Comparison of ENCODE assay signal across 1 cellular context in genomic region chr16:3880623-3881498, GRCh38.
TF ChIP-seq lines count a peak whose summit lies in the region.

Gene CREBBP (minus strand): TSS chr16:3880713. CDS start chr16:3879916, 797 bp downstream.

TF ChIP-seq in K562, 482 proteins besides CTCF, POLR2A, EP300 and RAD21 (continued from another document and continues in another):
- TF ChIP-seq ZNF398 (CRISPR knock-in tag; IDR thresholded peaks at IDR 0.05) (no peak), PHF21A (IDR thresholded peaks at IDR 0.05; ENCODE audit: borderline replicate concordance, low read depth) (no peak), ETV5 (CRISPR knock-in tag; IDR thresholded peaks at IDR 0.05; ENCODE audit: low read depth) (no peak), AFF1 (IDR thresholded peaks at IDR 0.05; ENCODE audit: low read depth in 1 of 2, partially characterized antibody in 2 of 2) (no peak), MYC (IDR thresholded peaks at IDR 0.05; ENCODE audit: low read depth, low read length) (peak; percentile 30; the same call in 1 of the 2 replicates), MYC (CRISPR knock-in tag; IDR thresholded peaks at IDR 0.05; ENCODE audit: borderline replicate concordance, low read depth) (no peak), ZNF445 (CRISPR knock-in tag; IDR thresholded peaks at IDR 0.05; ENCODE audit: low read depth) (no peak), ZNF133 (CRISPR knock-in tag; IDR thresholded peaks at IDR 0.05) (no peak), ZNF780A (CRISPR knock-in tag; IDR thresholded peaks at IDR 0.05) (no peak), ZBTB9 (CRISPR knock-in tag; IDR thresholded peaks at IDR 0.05) (no peak), GABPB1 (CRISPR knock-in tag; IDR thresholded peaks at IDR 0.05) (no peak), ZNF592 (IDR thresholded peaks at IDR 0.05) (peak; percentile 48; the same call in 1 of the 2 replicates), ZNF280B (CRISPR knock-in tag; IDR thresholded peaks at IDR 0.05) (no peak), BRCA1 (IDR thresholded peaks at IDR 0.05) (no peak), BRCA1 (CRISPR knock-in tag; IDR thresholded peaks at IDR 0.05) (no peak), ZNF57 (CRISPR knock-in tag; IDR thresholded peaks at IDR 0.05) (no peak), CXXC5 (CRISPR knock-in tag; IDR thresholded peaks at IDR 0.05) (peak; percentile 74), ZNF444 (CRISPR knock-in tag; IDR thresholded peaks at IDR 0.05) (no peak), KDM5B (IDR thresholded peaks at IDR 0.05; ENCODE audit: insufficient replicate concordance, low read depth, low read length) (peak; percentile 68), HCFC1 (IDR thresholded peaks at IDR 0.05; ENCODE audit: low read depth, low read length) (no peak), U2AF1 (optimal IDR thresholded peaks at IDR 0.05; ENCODE audit: low read depth, low read length) (no peak), ZNF740 (CRISPR knock-in tag; IDR thresholded peaks at IDR 0.05) (no peak), ZNF740 (tag; IDR thresholded peaks at IDR 0.05) (no peak), XRCC5 (IDR thresholded peaks at IDR 0.05; ENCODE audit: low read depth, low read length) (no peak), POLR2G (IDR thresholded peaks at IDR 0.05; ENCODE audit: low read depth, low read length) (peak; percentile 89), TGIF2 (CRISPR knock-in tag; IDR thresholded peaks at IDR 0.05) (no peak), HMBOX1 (IDR thresholded peaks at IDR 0.05) (no peak), MAFF (IDR thresholded peaks at IDR 0.05; ENCODE audit: low read length) (no peak), ZNF12 (CRISPR knock-in tag; IDR thresholded peaks at IDR 0.05) (peak; percentile 31; the same call in 1 of the 2 replicates), KLF13 (tag; IDR thresholded peaks at IDR 0.05; ENCODE audit: borderline replicate concordance, low read depth) (no peak), HES1 (IDR thresholded peaks at IDR 0.05; ENCODE audit: low read depth) (no peak), THRB (CRISPR knock-in tag; conservative IDR thresholded peaks at IDR 0.05) (no peak), HINFP (tag; conservative IDR thresholded peaks at IDR 0.05; ENCODE audit: low read depth) (no peak), TRIM28 (IDR thresholded peaks at IDR 0.05) (no peak), RBM25 (IDR thresholded peaks at IDR 0.05; ENCODE audit: low read depth, low read length, severe bottlenecking) (peak; percentile 13), ATF2 (CRISPR knock-in tag; IDR thresholded peaks at IDR 0.05) (no peak), ESRRB (CRISPR knock-in tag; IDR thresholded peaks at IDR 0.05; ENCODE audit: borderline replicate concordance) (no peak), PHTF2 (CRISPR knock-in tag; IDR thresholded peaks at IDR 0.05) (no peak), CEBPB (tag; IDR thresholded peaks at IDR 0.05) (no peak), ESRRA (IDR thresholded peaks at IDR 0.05; ENCODE audit: borderline replicate concordance, low read depth) (no peak), ZNF282 (CRISPR knock-in tag; IDR thresholded peaks at IDR 0.05) (no peak), SIN3B (IDR thresholded peaks at IDR 0.05; ENCODE audit: low read depth) (peak; percentile 18; the same call in 1 of the 2 replicates), SAP30 (IDR thresholded peaks at IDR 0.05; ENCODE audit: borderline replicate concordance, insufficient read depth, low read depth, low read length, poor library complexity, severe bottlenecking) (no peak), ZNF785 (CRISPR knock-in tag; IDR thresholded peaks at IDR 0.05) (no peak)
